In genomic region chr4:17576932-17577659, GRCh38 we compare ENCODE assay signal across 1 cellular context.
TF ChIP-seq lines count a peak whose summit lies in the region.

Gene LAP3 (plus strand): TSS chr4:17577198. CDS start chr4:17577466, 268 bp downstream.

TF ChIP-seq in HepG2, 621 proteins besides CTCF, POLR2A, EP300 and RAD21 (continued from another document and continues in another):
- TF ChIP-seq AKNA (CRISPR knock-in tag; IDR thresholded peaks at IDR 0.05; ENCODE audit: borderline replicate concordance) (no peak), TCF7 (IDR thresholded peaks at IDR 0.05; ENCODE audit: low read depth) (no peak), SP140L (CRISPR knock-in tag; IDR thresholded peaks at IDR 0.05; ENCODE audit: borderline replicate concordance) (no peak), ZNF713 (CRISPR knock-in tag; IDR thresholded peaks at IDR 0.05) (no peak), KAT2B (IDR thresholded peaks at IDR 0.05; ENCODE audit: borderline replicate concordance, low read depth, low read length) (no peak), ZBTB3 (CRISPR knock-in tag; IDR thresholded peaks at IDR 0.05; ENCODE audit: borderline replicate concordance, low read depth) (no peak), ZNF75D (CRISPR knock-in tag; IDR thresholded peaks at IDR 0.05; ENCODE audit: borderline replicate concordance) (peak; percentile 57; the same call in 1 of the 2 replicates), AKAP8 (CRISPR knock-in tag; IDR thresholded peaks at IDR 0.05) (0 out of 2 replicates have a peak, but pooled peaks have one; percentile 5), ZFP82 (CRISPR knock-in tag; IDR thresholded peaks at IDR 0.05; ENCODE audit: borderline replicate concordance) (no peak; the same call in 1 of the 2 replicates), KDM5B (CRISPR knock-in tag; IDR thresholded peaks at IDR 0.05; ENCODE audit: borderline replicate concordance) (peak; percentile 68; the same call in 1 of the 2 replicates), ZNF749 (CRISPR knock-in tag; IDR thresholded peaks at IDR 0.05; ENCODE audit: borderline replicate concordance) (peak; percentile 57; the same call in 1 of the 2 replicates), DRAP1 (CRISPR knock-in tag; IDR thresholded peaks at IDR 0.05) (peak; percentile 92), ZFP90 (CRISPR knock-in tag; IDR thresholded peaks at IDR 0.05; ENCODE audit: borderline replicate concordance) (no peak), JUNB (CRISPR knock-in tag; IDR thresholded peaks at IDR 0.05; ENCODE audit: borderline replicate concordance) (no peak), SAP130 (CRISPR knock-in tag; IDR thresholded peaks at IDR 0.05; ENCODE audit: low read depth) (peak; percentile 99), GMEB1 (CRISPR knock-in tag; IDR thresholded peaks at IDR 0.05; ENCODE audit: borderline replicate concordance) (peak; percentile 96), JUN (CRISPR knock-in tag; IDR thresholded peaks at IDR 0.05) (peak; percentile 31), PBX2 (CRISPR knock-in tag; IDR thresholded peaks at IDR 0.05) (no peak), ZNF407 (CRISPR knock-in tag; IDR thresholded peaks at IDR 0.05; ENCODE audit: not compliant biosample characterization) (peak; percentile 45), ZNF337 (CRISPR knock-in tag; IDR thresholded peaks at IDR 0.05; ENCODE audit: borderline replicate concordance, low read depth) (no peak), KLF12 (CRISPR knock-in tag; IDR thresholded peaks at IDR 0.05; ENCODE audit: borderline replicate concordance) (no peak), NFE2 (CRISPR knock-in tag; IDR thresholded peaks at IDR 0.05) (no peak), SMAD3 (CRISPR knock-in tag; IDR thresholded peaks at IDR 0.05) (no peak), ETV5 (CRISPR knock-in tag; IDR thresholded peaks at IDR 0.05; ENCODE audit: borderline replicate concordance) (peak; percentile 75), RBFOX2 (IDR thresholded peaks at IDR 0.05; ENCODE audit: low read depth, low read length) (peak; percentile 98), ATF7 (IDR thresholded peaks at IDR 0.05) (peak; percentile 99), ATF7 (CRISPR knock-in tag; IDR thresholded peaks at IDR 0.05) (peak; percentile 92), ZNF790 (CRISPR knock-in tag; IDR thresholded peaks at IDR 0.05; ENCODE audit: borderline replicate concordance) (peak; percentile 93; the same call in 1 of the 2 replicates), HNRNPH1 (optimal IDR thresholded peaks at IDR 0.05; ENCODE audit: low read depth, low read length) (no peak), RXRA (CRISPR knock-in tag; IDR thresholded peaks at IDR 0.05) (no peak), AGO2 (optimal IDR thresholded peaks at IDR 0.05; ENCODE audit: low read depth, low read length) (peak; percentile 96), ZNF746 (CRISPR knock-in tag; IDR thresholded peaks at IDR 0.05) (no peak; the same call in 1 of the 2 replicates), RELA (CRISPR knock-in tag; IDR thresholded peaks at IDR 0.05) (peak; percentile 62; the same call in 1 of the 2 replicates), NFRKB (IDR thresholded peaks at IDR 0.05) (no peak), BHLHE40 (IDR thresholded peaks at IDR 0.05; ENCODE audit: low read length) (peak; percentile 57; the same call in 1 of the 2 replicates), MLX (CRISPR knock-in tag; IDR thresholded peaks at IDR 0.05) (peak; percentile 89), ZNF883 (CRISPR knock-in tag; IDR thresholded peaks at IDR 0.05; ENCODE audit: not compliant biosample characterization) (peak; percentile 94), ZNF773 (CRISPR knock-in tag; IDR thresholded peaks at IDR 0.05; ENCODE audit: borderline replicate concordance) (no peak), E2F5 (CRISPR knock-in tag; conservative IDR thresholded peaks at IDR 0.05) (no peak), CBX5 (CRISPR knock-in tag; IDR thresholded peaks at IDR 0.05; ENCODE audit: borderline replicate concordance) (peak; percentile 62; the same call in 1 of the 2 replicates), SALL1 (CRISPR knock-in tag; IDR thresholded peaks at IDR 0.05) (peak; percentile 90), UBTF (CRISPR knock-in tag; IDR thresholded peaks at IDR 0.05) (peak; percentile 69; the same call in 1 of the 2 replicates)
